ENCODE assay signal across 29 cellular contexts in the genomic region with DNA sequence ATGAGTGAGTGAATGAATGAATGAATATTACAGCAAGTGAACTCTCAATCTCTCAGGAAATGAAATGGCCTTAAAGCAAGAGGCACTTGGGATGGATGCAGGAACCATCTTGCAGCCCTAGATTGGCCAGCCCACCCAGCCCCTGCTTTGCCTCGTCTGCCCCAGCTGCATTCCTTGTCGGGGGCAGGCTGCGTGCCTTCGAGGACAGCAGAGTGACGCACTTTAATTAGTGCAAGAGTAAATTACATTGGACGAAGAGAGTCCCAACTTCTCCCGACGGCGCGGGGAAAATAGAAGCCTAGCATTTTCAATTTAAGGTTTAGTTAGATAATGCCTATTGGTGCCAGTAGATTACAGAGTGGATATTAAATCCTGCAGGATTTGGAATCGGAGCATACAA. TPM values are rescaled to one million over a fixed set of nuclear protein-coding genes. Genes with fewer than 3 reads are reported as not detected.
"Had no signal": no experiment of that assay in that cellular context is flagged by ENCODE, and none has a peak within 500 bp of the region (broad histone marks: within the 10 kb centered on the region; RNA-seq: fewer than 3 reads in every experiment).

No MANE protein-coding gene starts in this region.

- H3K27ac Mint-ChIP-seq: dendritic cell treated with granulocyte-macrophage colony-stimulating factor and Interleukin-4, amounts not matched to agents 40 ng/mL and 50 ng/mL, for 4 days; effector memory CD8-positive, alpha-beta T cell; endodermal cell; mesothelial cell of epicardium had no signal

- H3K4me3 ChIP-seq: colonic mucosa, esophagus squamous epithelium, gastrocnemius medialis, heart right ventricle, left lung, lower lobe of right lung, mucosa of descending colon had no signal

- H3K27ac ChIP-seq: colonic mucosa, epithelial cell of prostate, esophagus squamous epithelium, gastrocnemius medialis, heart right ventricle, left lung, lower lobe of right lung had no signal

- H3K4me3 Mint-ChIP-seq: dendritic cell treated with granulocyte-macrophage colony-stimulating factor and Interleukin-4, amounts not matched to agents 40 ng/mL and 50 ng/mL, for 4 days; effector memory CD8-positive, alpha-beta T cell; endodermal cell; mesothelial cell of epicardium; naive B cell had no signal

- H3K9me3 Mint-ChIP-seq: dendritic cell treated with granulocyte-macrophage colony-stimulating factor and Interleukin-4, amounts not matched to agents 40 ng/mL and 50 ng/mL, for 4 days; effector memory CD8-positive, alpha-beta T cell; naive B cell had no signal

- H3K4me1 Mint-ChIP-seq: naive B cell had no signal

- DNase-seq: colonic mucosa; cortex of kidney; effector CD8-positive, alpha-beta T cell; effector memory CD8-positive, alpha-beta T cell; endodermal cell; erythroblast; esophagus squamous epithelium; foreskin fibroblast; foreskin melanocyte; gastrocnemius medialis; glutamatergic neuron; head of caudate nucleus; heart right ventricle; hippocampal formation; left cardiac atrium; left ventricle myocardium superior; lower lobe of right lung; mesenchymal stem cell; mucosa of descending colon; naive B cell had no signal

- H3K36me3 ChIP-seq: colonic mucosa, esophagus squamous epithelium, gastrocnemius medialis, heart right ventricle, left lung, lower lobe of right lung had no signal

- H3K4me1 ChIP-seq: colonic mucosa, gastrocnemius medialis, heart right ventricle, left lung, lower lobe of right lung had no signal

- H3K27me3 ChIP-seq: colonic mucosa, gastrocnemius medialis had no signal

- H3K9me3 ChIP-seq: colonic mucosa, esophagus squamous epithelium, gastrocnemius medialis, heart right ventricle, left lung, lower lobe of right lung, mucosa of descending colon had no signal

- ATAC-seq: effector memory CD8-positive, alpha-beta T cell; esophagus mucosa; gastrocnemius medialis; heart right ventricle; left cardiac atrium; left lung; left ventricle myocardium superior; lower lobe of right lung; mucosa of descending colon had no signal

- H3K36me3 Mint-ChIP-seq: mesothelial cell of epicardium, naive B cell had no signal

RNA-seq across cellular contexts. Expression of a gene that starts 33.9 kb away (rescaled TPM):
- total RNA-seq: dermis microvascular lymphatic vessel endothelial cell, endodermal cell, glomerular endothelial cell, lung microvascular endothelial cell, myocyte had no signal
